Comparison of ENCODE assay signal across 1 cellular context in the genomic region with DNA sequence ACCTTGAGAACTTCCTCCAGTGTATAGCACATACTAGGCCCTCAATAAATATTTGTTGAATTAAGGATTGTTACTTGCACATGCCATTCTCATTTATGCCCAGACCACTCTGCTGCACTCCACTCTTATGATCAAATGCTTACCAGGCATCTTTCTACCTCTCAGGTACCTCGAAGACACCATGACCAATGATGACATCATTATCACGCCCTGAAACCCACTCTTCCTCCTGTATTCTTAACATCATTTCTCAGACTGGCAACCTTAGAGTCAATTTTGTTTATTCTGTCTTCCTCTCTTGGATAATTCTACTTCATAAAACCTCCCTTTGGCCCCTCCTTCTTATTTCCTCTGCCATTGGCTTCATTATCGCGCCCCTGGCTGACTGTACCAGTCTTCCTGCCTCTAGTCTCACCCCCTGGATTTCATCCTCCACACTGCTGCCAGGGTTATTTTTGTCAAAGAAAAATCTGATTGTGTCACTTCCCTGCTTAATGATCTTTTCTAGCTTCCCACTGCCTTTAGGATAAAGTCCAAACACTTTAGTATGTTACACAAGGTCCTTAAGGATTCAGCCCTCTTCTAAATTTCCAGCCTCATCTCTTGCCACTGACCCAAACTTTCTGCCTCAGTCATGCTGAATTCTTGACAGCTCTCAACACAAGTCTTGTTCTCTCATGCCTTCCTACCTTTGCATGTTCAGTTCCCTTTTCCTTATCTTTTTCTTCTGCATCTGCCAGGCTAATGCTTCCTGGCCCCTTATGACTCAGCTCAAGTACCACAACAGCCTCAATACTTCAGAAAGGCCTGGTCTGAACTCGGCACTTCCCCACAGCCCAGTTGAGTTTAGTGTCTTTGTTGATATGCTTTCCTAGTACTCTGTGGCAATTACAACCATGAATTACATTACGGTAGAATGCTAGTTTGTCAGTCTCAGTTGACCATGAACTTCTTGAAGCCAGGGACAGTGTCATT.
TF ChIP-seq lines count a peak whose summit lies in the region.

No MANE protein-coding gene starts in this region.

TF ChIP-seq in K562, 482 proteins besides CTCF, POLR2A, EP300 and RAD21 (continued from another document and continues in another):
- TF ChIP-seq, protein P1, sequence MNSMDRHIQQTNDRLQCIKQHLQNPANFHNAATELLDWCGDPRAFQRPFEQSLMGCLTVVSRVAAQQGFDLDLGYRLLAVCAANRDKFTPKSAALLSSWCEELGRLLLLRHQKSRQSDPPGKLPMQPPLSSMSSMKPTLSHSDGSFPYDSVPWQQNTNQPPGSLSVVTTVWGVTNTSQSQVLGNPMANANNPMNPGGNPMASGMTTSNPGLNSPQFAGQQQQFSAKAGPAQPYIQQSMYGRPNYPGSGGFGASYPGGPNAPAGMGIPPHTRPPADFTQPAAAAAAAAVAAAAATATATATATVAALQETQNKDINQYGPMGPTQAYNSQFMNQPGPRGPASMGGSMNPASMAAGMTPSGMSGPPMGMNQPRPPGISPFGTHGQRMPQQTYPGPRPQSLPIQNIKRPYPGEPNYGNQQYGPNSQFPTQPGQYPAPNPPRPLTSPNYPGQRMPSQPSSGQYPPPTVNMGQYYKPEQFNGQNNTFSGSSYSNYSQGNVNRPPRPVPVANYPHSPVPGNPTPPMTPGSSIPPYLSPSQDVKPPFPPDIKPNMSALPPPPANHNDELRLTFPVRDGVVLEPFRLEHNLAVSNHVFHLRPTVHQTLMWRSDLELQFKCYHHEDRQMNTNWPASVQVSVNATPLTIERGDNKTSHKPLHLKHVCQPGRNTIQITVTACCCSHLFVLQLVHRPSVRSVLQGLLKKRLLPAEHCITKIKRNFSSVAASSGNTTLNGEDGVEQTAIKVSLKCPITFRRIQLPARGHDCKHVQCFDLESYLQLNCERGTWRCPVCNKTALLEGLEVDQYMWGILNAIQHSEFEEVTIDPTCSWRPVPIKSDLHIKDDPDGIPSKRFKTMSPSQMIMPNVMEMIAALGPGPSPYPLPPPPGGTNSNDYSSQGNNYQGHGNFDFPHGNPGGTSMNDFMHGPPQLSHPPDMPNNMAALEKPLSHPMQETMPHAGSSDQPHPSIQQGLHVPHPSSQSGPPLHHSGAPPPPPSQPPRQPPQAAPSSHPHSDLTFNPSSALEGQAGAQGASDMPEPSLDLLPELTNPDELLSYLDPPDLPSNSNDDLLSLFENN (IDR thresholded peaks at IDR 0.05; ENCODE audit: low read depth in 2 of 2, low read length in 2 of 2), result no peak
- no peak for TF ChIP-seq ZNF239 (CRISPR knock-in tag; IDR thresholded peaks at IDR 0.05)
- TF ChIP-seq ZBTB40 (IDR thresholded peaks at IDR 0.05), result no peak
- no peak for TF ChIP-seq ZBTB40 (CRISPR knock-in tag; IDR thresholded peaks at IDR 0.05)
- TF ChIP-seq, protein P2, sequence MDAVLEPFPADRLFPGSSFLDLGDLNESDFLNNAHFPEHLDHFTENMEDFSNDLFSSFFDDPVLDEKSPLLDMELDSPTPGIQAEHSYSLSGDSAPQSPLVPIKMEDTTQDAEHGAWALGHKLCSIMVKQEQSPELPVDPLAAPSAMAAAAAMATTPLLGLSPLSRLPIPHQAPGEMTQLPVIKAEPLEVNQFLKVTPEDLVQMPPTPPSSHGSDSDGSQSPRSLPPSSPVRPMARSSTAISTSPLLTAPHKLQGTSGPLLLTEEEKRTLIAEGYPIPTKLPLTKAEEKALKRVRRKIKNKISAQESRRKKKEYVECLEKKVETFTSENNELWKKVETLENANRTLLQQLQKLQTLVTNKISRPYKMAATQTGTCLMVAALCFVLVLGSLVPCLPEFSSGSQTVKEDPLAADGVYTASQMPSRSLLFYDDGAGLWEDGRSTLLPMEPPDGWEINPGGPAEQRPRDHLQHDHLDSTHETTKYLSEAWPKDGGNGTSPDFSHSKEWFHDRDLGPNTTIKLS (IDR thresholded peaks at IDR 0.05; ENCODE audit: borderline replicate concordance, low read depth), result no peak
- no peak for TF ChIP-seq L3MBTL2 (IDR thresholded peaks at IDR 0.05)
- TF ChIP-seq ARID2 (IDR thresholded peaks at IDR 0.05), result no peak
- TF ChIP-seq OTX1 (CRISPR knock-in tag; IDR thresholded peaks at IDR 0.05), result no peak
- no peak for TF ChIP-seq POLR2B (IDR thresholded peaks at IDR 0.05; ENCODE audit: low read depth, partially characterized antibody)
- TF ChIP-seq RCOR1 (IDR thresholded peaks at IDR 0.05; ENCODE audit: borderline replicate concordance in 1 of 2, low read depth in 2 of 2, low read length in 2 of 2), result peak in 1 of 2 experiments; percentile 64; a peak in 1 of 4 replicates
- no peak for TF ChIP-seq CUX1 (CRISPR knock-in tag; IDR thresholded peaks at IDR 0.05)
- TF ChIP-seq, protein P3, sequence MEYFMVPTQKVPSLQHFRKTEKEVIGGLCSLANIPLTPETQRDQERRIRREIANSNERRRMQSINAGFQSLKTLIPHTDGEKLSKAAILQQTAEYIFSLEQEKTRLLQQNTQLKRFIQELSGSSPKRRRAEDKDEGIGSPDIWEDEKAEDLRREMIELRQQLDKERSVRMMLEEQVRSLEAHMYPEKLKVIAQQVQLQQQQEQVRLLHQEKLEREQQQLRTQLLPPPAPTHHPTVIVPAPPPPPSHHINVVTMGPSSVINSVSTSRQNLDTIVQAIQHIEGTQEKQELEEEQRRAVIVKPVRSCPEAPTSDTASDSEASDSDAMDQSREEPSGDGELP (CRISPR knock-in tag; IDR thresholded peaks at IDR 0.05; ENCODE audit: borderline replicate concordance), result no peak
- TF ChIP-seq ZZZ3 (IDR thresholded peaks at IDR 0.05), result no peak
- TF ChIP-seq SRSF3 (IDR thresholded peaks at IDR 0.05; ENCODE audit: insufficient read depth, low read length), result no peak
- TF ChIP-seq RB1 (IDR thresholded peaks at IDR 0.05; ENCODE audit: low read depth), result no peak
- no peak for TF ChIP-seq RBFOX2 (IDR thresholded peaks at IDR 0.05; ENCODE audit: low read depth, low read length)
- no peak for TF ChIP-seq NCOA2 (IDR thresholded peaks at IDR 0.05; ENCODE audit: partially characterized antibody in 2 of 2)
- no peak for TF ChIP-seq NR4A1 (CRISPR knock-in tag; IDR thresholded peaks at IDR 0.05)
- no peak for TF ChIP-seq NR4A1 (tag; IDR thresholded peaks at IDR 0.05)
- TF ChIP-seq E4F1 (CRISPR knock-in tag; IDR thresholded peaks at IDR 0.05; ENCODE audit: borderline replicate concordance), result no peak
- 0 out of 2 replicates have a peak, but pooled peaks have one; percentile 45 for TF ChIP-seq TCF3 (CRISPR knock-in tag; IDR thresholded peaks at IDR 0.05)
- TF ChIP-seq MEIS2 (IDR thresholded peaks at IDR 0.05; ENCODE audit: partially characterized antibody), result peak; percentile 24
- TF ChIP-seq RBM15 (IDR thresholded peaks at IDR 0.05; ENCODE audit: insufficient read depth, low read length), result no peak
